In the genomic region with DNA sequence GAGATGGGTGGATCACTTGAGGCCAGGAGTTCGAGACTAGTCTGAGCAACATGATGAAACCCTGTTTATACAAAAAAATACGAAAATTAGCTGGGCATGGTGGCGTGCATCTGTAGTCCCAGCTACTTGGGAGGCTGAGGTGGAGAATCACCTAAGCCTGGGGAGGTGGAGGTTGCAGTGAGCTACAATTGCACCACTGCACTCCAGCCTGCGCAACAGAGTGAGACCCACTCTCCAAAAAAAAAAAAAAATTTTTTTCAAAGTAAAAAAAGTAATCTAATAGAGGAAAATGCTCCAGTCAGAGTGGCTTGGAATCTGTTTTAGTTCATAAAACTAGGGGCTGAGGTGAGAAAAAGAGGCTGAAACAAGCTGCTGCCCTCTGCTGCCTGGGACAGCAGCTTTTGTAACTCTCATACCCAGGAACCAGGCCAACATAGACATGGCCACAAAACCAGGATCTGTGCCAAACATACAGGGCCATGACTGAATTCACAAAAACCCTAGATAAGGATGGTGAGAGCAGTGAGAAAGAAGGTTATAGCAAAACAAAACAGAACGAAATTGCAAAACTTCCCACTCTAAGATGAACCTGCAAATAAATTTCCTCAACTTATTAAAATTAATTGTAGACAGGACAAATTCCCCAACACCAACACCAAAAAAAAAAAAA, we compare ENCODE assay signal across 9 cellular contexts. TPM values are rescaled to one million over a fixed set of nuclear protein-coding genes. Genes with fewer than 3 reads are reported as not detected.
DNase-seq lines count a peak whose midpoint lies in the region; ATAC-seq, FAIRE-seq and TF ChIP-seq lines count a peak whose summit lies in the region.
"Had no signal": no experiment of that assay in that cellular context is flagged by ENCODE, and none has a peak within 500 bp of the region (broad histone marks: within the 10 kb centered on the region; RNA-seq: fewer than 3 reads in every experiment).

No MANE protein-coding gene starts in this region.

- H3K27ac Mint-ChIP-seq in stimulated activated naive CD8-positive, alpha-beta T cell treated with anti-CD3 and anti-CD28 coated beads, Interleukin-15, amount 100 ng/mL, for 72 hours = no peak overlapping the region
- H3K27ac Mint-ChIP-seq: IgD-negative memory B cell had no signal

- no peak overlapping the region for H3K4me3 Mint-ChIP-seq in stimulated activated naive CD8-positive, alpha-beta T cell treated with anti-CD3 and anti-CD28 coated beads, Interleukin-15, amount 100 ng/mL, for 72 hours
- H3K4me3 Mint-ChIP-seq: IgD-negative memory B cell had no signal

- H3K4me1 Mint-ChIP-seq in stimulated activated naive CD8-positive, alpha-beta T cell treated with anti-CD3 and anti-CD28 coated beads, Interleukin-15, amount 100 ng/mL, for 72 hours = no peaks in the 10 kb centered on the region

- no peaks in the 10 kb centered on the region for H3K27me3 Mint-ChIP-seq in stimulated activated naive CD8-positive, alpha-beta T cell treated with anti-CD3 and anti-CD28 coated beads, Interleukin-15, amount 100 ng/mL, for 72 hours

- DNase-seq in NCI-H2196 (lab: John Stamatoyannopoulos, UW; ENCODE audit: unreplicated experiment) = peak; percentile 70
- peak; percentile 97 for DNase-seq in choroid plexus epithelial cell (ENCODE audit: low read depth)
- DNase-seq in mucosa of gallbladder (ENCODE audit: low spot score) = peak; percentile 80
- DNase-seq in stimulated activated naive CD8-positive, alpha-beta T cell treated with anti-CD3 and anti-CD28 coated beads, Interleukin-15, amount 100 ng/mL, for 72 hours = no peak

- no peak overlapping the region for H3K4me3 ChIP-seq in choroid plexus epithelial cell (ENCODE audit: low read depth, low read length)

- ATAC-seq in HG03469 (IDR thresholded peaks at IDR 0.05; ENCODE audit: unreplicated experiment) (no peak), HG02884 (IDR thresholded peaks at IDR 0.05; ENCODE audit: unreplicated experiment) (no peak), GM21717 (IDR thresholded peaks at IDR 0.05; ENCODE audit: unreplicated experiment) (no peak)
- ATAC-seq in stimulated activated naive CD8-positive, alpha-beta T cell treated with anti-CD3 and anti-CD28 coated beads, Interleukin-15, amount 100 ng/mL, for 72 hours = no peak

- H3K9me3 Mint-ChIP-seq in stimulated activated naive CD8-positive, alpha-beta T cell treated with anti-CD3 and anti-CD28 coated beads, Interleukin-15, amount 100 ng/mL, for 72 hours = no peaks in the 10 kb centered on the region
- H3K9me3 Mint-ChIP-seq: IgD-negative memory B cell had no signal

- TF ChIP-seq CTCF in choroid plexus epithelial cell (conservative IDR thresholded peaks at IDR 0.05; ENCODE audit: low read depth, low read length) = peak; percentile 70

- FAIRE-seq in G401.6 (lab: Jason Lieb, UNC) = peak; percentile 52

RNA-seq across cellular contexts. Expression of a gene that starts 13.1 kb away (rescaled TPM):
- 33.7 TPM for total RNA-seq in mucosa of gallbladder

RNA-seq across cellular contexts. Expression of a gene that starts 39.2 kb away (rescaled TPM):
- total RNA-seq in mucosa of gallbladder = 45.2 TPM

Comparison
In these comparisons a context has a peak if more than half of its experiments do, and no peak if none do; other contexts are left out.
1. DNase-seq: peak in NCI-H2196 (single experiment), choroid plexus epithelial cell (single experiment) and mucosa of gallbladder (single experiment); none in stimulated activated naive CD8-positive, alpha-beta T cell treated with anti-CD3 and anti-CD28 coated beads, Interleukin-15, amount 100 ng/mL, for 72 hours (0 of 2).